26 cellular contexts compared by ENCODE assay signal in the genomic region with DNA sequence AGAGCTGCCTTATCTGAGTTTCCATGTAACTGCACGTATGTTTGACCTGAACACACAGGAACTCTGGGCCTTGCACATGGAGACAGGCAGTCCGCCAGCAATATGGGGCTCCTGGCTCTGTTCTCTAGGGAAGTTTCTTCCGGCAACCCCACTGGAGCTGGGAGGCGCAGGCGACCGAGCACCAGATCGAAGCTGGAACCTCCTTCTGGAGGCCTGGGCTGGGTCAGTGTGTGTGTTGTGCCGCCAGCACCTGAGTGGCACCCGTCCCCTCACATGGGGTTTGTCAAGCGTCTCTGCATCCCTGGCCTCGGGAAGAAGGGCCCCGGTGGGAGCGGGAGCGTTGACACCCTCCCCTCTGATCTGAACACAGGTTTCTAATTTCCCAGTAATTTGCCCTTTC.
"Had no signal": no experiment of that assay in that cellular context is flagged by ENCODE, and none has a peak within 500 bp of the region (broad histone marks: within the 10 kb centered on the region; RNA-seq: fewer than 3 reads in every experiment).

No MANE protein-coding gene starts in this region.

- ATAC-seq: natural killer cell; pancreas; right lobe of liver; stimulated activated effector memory CD8-positive, alpha-beta T cell treated with anti-CD3 and anti-CD28 coated beads, Interleukin-12 subunit alpha, Interleukin-12 subunit beta, amount 100 ng/mL, for 72 hours; stimulated activated naive B cell treated with anti-CD40 and anti-IgM and Interleukin-4, amounts not matched to agents 10 μg/mL and 1 μg/mL and 100 μg/mL, for 72 hours had no signal

- H3K27me3 ChIP-seq: pancreas, right atrium auricular region, right lobe of liver, sigmoid colon, thyroid gland, tibial nerve, upper lobe of left lung, vagina had no signal

- DNase-seq: natural killer cell; nucleus accumbens; pancreas; retina; right lobe of liver; sigmoid colon; small intestine; stimulated activated CD4-positive, alpha-beta T cell treated with anti-CD3 and anti-CD28 coated beads, Interleukin-15, amount 100 ng/mL, for 24 hours; stimulated activated CD4-positive, alpha-beta T cell treated with anti-CD3 and anti-CD28 coated beads, Interleukin-2, amount 100 ng/mL, for 24 hours; stimulated activated CD4-positive, alpha-beta T cell treated with anti-CD3 and anti-CD28 coated beads, Interleukin-2, amount 100 ng/mL, for 48 hours; stimulated activated CD4-positive, alpha-beta T cell treated with anti-CD3 and anti-CD28 coated beads, Interleukin-4, amount 100 ng/mL, for 24 hours; stimulated activated naive B cell treated with anti-CD40 and anti-IgM and Interleukin-4, amounts not matched to agents 10 μg/mL and 1 μg/mL and 100 μg/mL, for 72 hours; stimulated activated naive CD4-positive, alpha-beta T cell treated with Interleukin-2 at 50 U/mL for 16 hours; stomach; thyroid gland had no signal

- H3K9me3 Mint-ChIP-seq: natural killer cell; nephron; neural crest cell; stimulated activated effector memory CD8-positive, alpha-beta T cell treated with anti-CD3 and anti-CD28 coated beads, Interleukin-12 subunit alpha, Interleukin-12 subunit beta, amount 100 ng/mL, for 72 hours; stimulated activated naive B cell treated with anti-CD40 and anti-IgM and Interleukin-4, amounts not matched to agents 10 μg/mL and 1 μg/mL and 100 μg/mL, for 72 hours; stimulated activated naive CD8-positive, alpha-beta T cell treated with anti-CD3 and anti-CD28 coated beads, Interleukin-15, Interleukin-2, amounts not matched to agents 100 ng/mL and 50 ng/mL, for 24 hours had no signal

- H3K4me3 ChIP-seq: pancreas, prostate gland, right atrium auricular region, right lobe of liver, sigmoid colon, stomach, thoracic aorta, thyroid gland, tibial nerve, upper lobe of left lung, vagina had no signal

- H3K36me3 ChIP-seq: neutrophil, pancreas, prostate gland, right atrium auricular region, right lobe of liver, sigmoid colon, stomach, thoracic aorta, thyroid gland, tibial nerve, upper lobe of left lung, vagina had no signal

- H3K27ac Mint-ChIP-seq: natural killer cell; stimulated activated effector memory CD8-positive, alpha-beta T cell treated with anti-CD3 and anti-CD28 coated beads, Interleukin-12 subunit alpha, Interleukin-12 subunit beta, amount 100 ng/mL, for 72 hours; stimulated activated naive B cell treated with anti-CD40 and anti-IgM and Interleukin-4, amounts not matched to agents 10 μg/mL and 1 μg/mL and 100 μg/mL, for 72 hours; stimulated activated naive CD8-positive, alpha-beta T cell treated with anti-CD3 and anti-CD28 coated beads, Interleukin-15, Interleukin-2, amounts not matched to agents 100 ng/mL and 50 ng/mL, for 24 hours had no signal

- H3K36me3 Mint-ChIP-seq: natural killer cell; stimulated activated effector memory CD8-positive, alpha-beta T cell treated with anti-CD3 and anti-CD28 coated beads, Interleukin-12 subunit alpha, Interleukin-12 subunit beta, amount 100 ng/mL, for 72 hours; stimulated activated naive B cell treated with anti-CD40 and anti-IgM and Interleukin-4, amounts not matched to agents 10 μg/mL and 1 μg/mL and 100 μg/mL, for 72 hours had no signal
